Comparison of ENCODE assay signal across 8 cellular contexts in the genomic region with DNA sequence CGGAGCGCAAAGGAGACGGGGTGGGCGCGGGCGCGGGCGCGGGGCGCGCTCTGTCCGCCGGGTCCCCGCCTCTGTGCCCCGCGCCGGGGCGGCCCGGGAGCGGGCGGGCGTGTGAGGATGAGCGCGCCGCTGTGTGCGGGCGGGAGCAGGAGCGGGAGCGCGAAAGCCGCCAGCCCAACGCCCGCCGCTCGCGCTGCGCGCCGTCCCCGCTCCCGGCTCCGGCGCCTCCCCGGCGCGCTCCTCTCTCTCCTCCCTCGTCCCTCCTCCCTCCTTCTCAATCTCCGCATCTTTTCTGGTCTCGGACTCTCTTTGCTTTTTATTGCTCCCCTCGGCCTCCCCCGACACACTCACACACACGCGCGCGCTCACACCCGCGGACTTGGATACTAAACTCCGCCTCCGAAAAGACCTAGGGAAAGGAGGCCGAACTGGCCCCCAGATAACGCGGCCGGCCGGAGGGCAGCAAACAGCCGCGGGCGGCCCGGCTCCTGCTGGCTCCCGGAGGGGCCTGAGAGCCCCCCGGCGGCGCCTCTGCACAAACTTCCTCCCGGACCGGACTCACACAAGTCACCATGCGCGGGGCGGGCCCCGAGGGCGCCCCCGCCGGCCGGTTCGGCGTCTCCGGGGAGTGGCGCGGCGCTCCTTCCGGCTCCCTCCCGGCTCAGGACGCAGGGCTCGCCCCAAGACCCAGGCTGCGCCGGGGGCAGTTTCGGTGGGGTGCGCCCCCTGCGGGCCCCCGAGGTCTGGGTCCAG. TPM values are rescaled to one million over a fixed set of nuclear protein-coding genes. Genes with fewer than 3 reads are reported as not detected.
DNase-seq lines count a peak whose midpoint lies in the region; FAIRE-seq and TF ChIP-seq lines count a peak whose summit lies in the region.

A gene with protein sequence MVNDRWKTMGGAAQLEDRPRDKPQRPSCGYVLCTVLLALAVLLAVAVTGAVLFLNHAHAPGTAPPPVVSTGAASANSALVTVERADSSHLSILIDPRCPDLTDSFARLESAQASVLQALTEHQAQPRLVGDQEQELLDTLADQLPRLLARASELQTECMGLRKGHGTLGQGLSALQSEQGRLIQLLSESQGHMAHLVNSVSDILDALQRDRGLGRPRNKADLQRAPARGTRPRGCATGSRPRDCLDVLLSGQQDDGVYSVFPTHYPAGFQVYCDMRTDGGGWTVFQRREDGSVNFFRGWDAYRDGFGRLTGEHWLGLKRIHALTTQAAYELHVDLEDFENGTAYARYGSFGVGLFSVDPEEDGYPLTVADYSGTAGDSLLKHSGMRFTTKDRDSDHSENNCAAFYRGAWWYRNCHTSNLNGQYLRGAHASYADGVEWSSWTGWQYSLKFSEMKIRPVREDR (minus strand): TSS at position 596 of the 753 bp plus-strand sequence. CDS start 640 bp downstream, outside the sequence.

- no peak within 1 kb of the TSS for H3K4ac ChIP-seq in neuronal stem cell (ENCODE audit: low read length)

- H3K23ac ChIP-seq in neuronal stem cell (ENCODE audit: low read depth, low read length, poor library complexity): peak within 1 kb of the TSS; percentile 100

- H3K79me1 ChIP-seq in neuronal stem cell (ENCODE audit: low read depth, low read length): no peaks in the 10 kb centered on the region

- H2BK12ac ChIP-seq in neuronal stem cell (ENCODE audit: low read length): no peak within 1 kb of the TSS

- WGBS in neuronal stem cell (ENCODE audit: extremely low coverage in 2 of 2, insufficient read length in 2 of 2, insufficient replicate concordance in 1 of 2), 2 donors: no CpG with 5 or more reads among the region's 98 CpGs

- no peak within 1 kb of the TSS for H4K91ac ChIP-seq in neuronal stem cell (ENCODE audit: low read depth, low read length, poor library complexity)

- peak within 1 kb of the TSS; percentile 41 for H2BK15ac ChIP-seq in neuronal stem cell (ENCODE audit: low read length)

- H3K4me3 ChIP-seq in AG10803 (ENCODE audit: low read length): peak within 1 kb of the TSS; percentile 55
- peak within 1 kb of the TSS; percentile 70 for H3K4me3 ChIP-seq in SK-N-MC
- peak within 1 kb of the TSS; percentile 42 for H3K4me3 ChIP-seq in epithelial cell of esophagus (ENCODE audit: low read length)
- H3K4me3 ChIP-seq in neuronal stem cell (ENCODE audit: low read length in 2 of 2): peak within 1 kb of the TSS; percentile 46 to 82

- no peaks in the 10 kb centered on the region for H3K36me3 ChIP-seq in SK-N-MC (ENCODE audit: insufficient read depth, low read length)
- H3K36me3 ChIP-seq in neuronal stem cell (replicated peaks in 1 of 2; ENCODE audit: control insufficient read depth in 2 of 2, insufficient read depth in 2 of 2, low read length in 2 of 2): no peaks in the 10 kb centered on the region

- H3K27me3 ChIP-seq in neuronal stem cell (ENCODE audit: control insufficient read depth in 3 of 3, insufficient read depth in 3 of 3, low read depth in 1 of 3, low read length in 3 of 3): peaks cover 21 to 67% (median 49%) of the 10 kb centered on the region in 3 experiments

- H3K9me3 ChIP-seq in SK-N-MC (ENCODE audit: low read depth, low read length) (no peaks in the 10 kb centered on the region), neuronal stem cell (replicated peaks in 1 of 2; ENCODE audit: control insufficient read depth in 2 of 2, insufficient read depth in 1 of 2, low read depth in 1 of 2, low read length in 2 of 2) (peaks cover 0 to 3% of the 10 kb centered on the region in 2 donors)

- H4K8ac ChIP-seq in neuronal stem cell (ENCODE audit: low read depth, low read length): no peak within 1 kb of the TSS

- H3K9ac ChIP-seq in SK-N-MC (ENCODE audit: insufficient read length) (no peak within 1 kb of the TSS), neuronal stem cell (ENCODE audit: low read depth, low read length, poor library complexity) (peak within 1 kb of the TSS; percentile 54)

- peak within 1 kb of the TSS; percentile 66 for H2BK5ac ChIP-seq in neuronal stem cell (ENCODE audit: low read length)

- H2BK120ac ChIP-seq in neuronal stem cell (ENCODE audit: low read depth, low read length): no peak within 1 kb of the TSS

- peak; percentile 12; the same call in 1 of the 2 replicates for TF ChIP-seq CTCF in AG10803 (conservative IDR thresholded peaks at IDR 0.05; ENCODE audit: low read length)
- no peak for TF ChIP-seq CTCF in epithelial cell of esophagus (IDR thresholded peaks at IDR 0.05; ENCODE audit: insufficient read depth, low read depth, low read length, missing control alignments)

- FAIRE-seq in GM19239 (lab: Jason Lieb, UNC) (no peak), frontal cortex (lab: Jason Lieb, UNC) (no peak)

- H2AFZ ChIP-seq in neuronal stem cell (ENCODE audit: low read length): peak within 1 kb of the TSS; percentile 89

- peak within 1 kb of the TSS; percentile 87 for H2AK5ac ChIP-seq in neuronal stem cell (ENCODE audit: low read depth, low read length)

- peak within 1 kb of the TSS; percentile 92 for H3K4me2 ChIP-seq in neuronal stem cell (ENCODE audit: insufficient read depth, low read length, poor library complexity, severe bottlenecking)

- H3K18ac ChIP-seq in neuronal stem cell (ENCODE audit: low read length): peak within 1 kb of the TSS; percentile 78

- H3K27ac ChIP-seq in SK-N-MC (no peak within 1 kb of the TSS), neuronal stem cell (replicated peaks; ENCODE audit: low read length) (no peak within 1 kb of the TSS)

- H3K4me1 ChIP-seq in neuronal stem cell (ENCODE audit: control insufficient read depth in 2 of 2, insufficient read depth in 1 of 2, low read depth in 1 of 2, low read length in 2 of 2): peaks cover 17% of the 10 kb centered on the region in 2 donors

- DNase-seq in AG10803 (ENCODE audit: low read depth) (peak; percentile 42), GM19239 (ENCODE audit: insufficient read length, low spot score) (peak; percentile 53), SK-N-MC (ENCODE audit: low read depth, low spot score) (no peak), epithelial cell of esophagus (ENCODE audit: low read depth) (peak; percentile 52), neuronal stem cell (ENCODE audit: low spot score) (no peak), GF-D8 (lab: John Stamatoyannopoulos, UW) (no peak), frontal cortex (ENCODE audit: low spot score in 2 of 2) (no peak), epidermal melanocyte (ENCODE audit: insufficient read length, low spot score) (no peak)

- no peak within 1 kb of the TSS for H3K14ac ChIP-seq in neuronal stem cell (ENCODE audit: low read length)

RNA-seq across cellular contexts. Expression of the gene that starts here (rescaled TPM):
- polyA plus RNA-seq in neuronal stem cell (2013, experiment 1 of 2): 0.82 TPM
- polyA plus RNA-seq in neuronal stem cell (2013, experiment 2 of 2): 0.89 TPM
- total RNA-seq in frontal cortex: 0.82 TPM

Comparison
In these comparisons a context has a peak if more than half of its experiments do, and no peak if none do; other contexts are left out.
1. DNase-seq: peak in AG10803 (single experiment), GM19239 (single experiment) and epithelial cell of esophagus (single experiment); none in SK-N-MC (single experiment), neuronal stem cell (single experiment), GF-D8 (single experiment), frontal cortex (0 of 2) and epidermal melanocyte (single experiment).
2. Peak in every context shown above with its lines, with median percentiles within 50 percentile points of each other: H3K4me3 ChIP-seq.